Comparison of ENCODE assay signal across 8 cellular contexts in the genomic region with DNA sequence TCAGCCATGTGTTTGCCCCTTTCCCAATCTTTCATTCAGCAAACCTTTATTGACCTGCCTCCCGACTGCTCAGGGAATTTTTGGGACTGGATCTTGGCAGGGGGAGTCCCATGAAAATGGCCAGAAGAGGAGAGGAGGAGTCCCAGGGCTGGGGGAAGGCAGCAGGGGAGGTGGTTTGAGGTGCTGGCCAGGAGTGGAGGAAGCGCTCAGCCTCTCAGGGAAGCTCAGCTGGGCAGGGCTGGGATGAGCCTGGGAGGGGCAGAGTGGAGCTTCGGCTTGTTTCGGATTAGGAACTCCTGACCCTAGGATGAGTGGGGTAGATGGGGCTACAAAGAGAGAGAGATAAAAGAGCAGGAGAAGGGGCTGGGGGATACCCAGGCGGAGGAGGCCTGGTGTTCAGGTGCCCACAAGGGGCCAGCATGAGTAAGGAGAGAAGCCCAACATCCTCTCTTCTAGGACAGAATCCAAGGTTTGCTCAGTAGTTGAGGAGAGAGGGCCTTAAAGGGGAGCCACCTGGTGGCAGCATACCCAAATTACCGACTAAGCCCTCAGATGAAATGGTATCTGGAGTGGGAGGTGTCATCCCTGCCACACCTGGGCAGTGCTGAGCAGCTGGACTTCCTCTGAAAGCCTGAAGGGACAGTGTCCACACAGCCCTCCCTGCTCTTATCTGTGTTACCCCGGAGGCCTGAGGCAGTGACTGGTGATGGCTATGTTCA.
DNase-seq lines count a peak whose midpoint lies in the region; ATAC-seq, FAIRE-seq and TF ChIP-seq lines count a peak whose summit lies in the region.

No MANE protein-coding gene starts in this region.

- H3K4me1 Mint-ChIP-seq in CD8-positive, alpha-beta memory T cell: no peaks in the 10 kb centered on the region

- no peak overlapping the region for H3K27ac Mint-ChIP-seq in CD8-positive, alpha-beta memory T cell

- POLR2A ChIA-PET in CD8-positive, alpha-beta memory T cell (lab: Charles Lee): no interaction called here

- no peaks in the 10 kb centered on the region for H3K9me3 Mint-ChIP-seq in CD8-positive, alpha-beta memory T cell

- peaks cover 15 to 40% of the 10 kb centered on the region in 2 donors for H3K27me3 Mint-ChIP-seq in CD8-positive, alpha-beta memory T cell

- ATAC-seq in pancreas (peak; percentile 12 to 26 (median 20)), GM21619 (IDR thresholded peaks at IDR 0.05; ENCODE audit: unreplicated experiment) (no peak)

- H3K4me1 ChIP-seq in BE2C (no peaks in the 10 kb centered on the region), pancreas (peaks cover 0 to 3% (median 0%) of the 10 kb centered on the region in 3 donors)
- no peaks in the 10 kb centered on the region for H3K4me1 ChIP-seq in CD8-positive, alpha-beta memory T cell (ENCODE audit: insufficient read depth, low read length)

- H3K4me3 ChIP-seq in BE2C (ENCODE audit: low read depth, low read length): no peak overlapping the region
- no peak overlapping the region for H3K4me3 ChIP-seq in cardiac fibroblast (replicated peaks in 1 of 2; ENCODE audit: low read depth in 2 of 2, low read length in 2 of 2)
- no peak overlapping the region for H3K4me3 ChIP-seq in pancreas
- H3K4me3 ChIP-seq in CD8-positive, alpha-beta memory T cell (ENCODE audit: low read length): no peak overlapping the region

- H3K9me3 ChIP-seq in BE2C (no peaks in the 10 kb centered on the region), pancreas (no peaks in the 10 kb centered on the region)
- H3K9me3 ChIP-seq in CD8-positive, alpha-beta memory T cell (ENCODE audit: low read length): no peaks in the 10 kb centered on the region

- intact Hi-C loops in pancreas (cut with DNase I): no loop called here

- CTCF ChIA-PET in CD8-positive, alpha-beta memory T cell (lab: Charles Lee): no interaction called here

- H3K36me3 Mint-ChIP-seq in CD8-positive, alpha-beta memory T cell: no peaks in the 10 kb centered on the region

- WGBS in pancreas, 2 donors: 74 to 78% methylated on average over 7 of the region's 7 CpGs

- TF ChIP-seq POLR2A in GM12891 (IDR thresholded peaks at IDR 0.05; ENCODE audit: low read depth, low read length): no peak

- FAIRE-seq in GM12891 (lab: Jason Lieb, UNC) (peak; percentile 35), pancreas (lab: Jason Lieb, UNC) (no peak)

- H3K36me3 ChIP-seq in BE2C (no peaks in the 10 kb centered on the region), pancreas (no peaks in the 10 kb centered on the region)
- H3K36me3 ChIP-seq in CD8-positive, alpha-beta memory T cell (ENCODE audit: insufficient read depth, low read length): no peaks in the 10 kb centered on the region

- H3K27ac ChIP-seq in pancreas: no peak overlapping the region
- H3K27ac ChIP-seq in CD8-positive, alpha-beta memory T cell (ENCODE audit: low read depth, low read length): no peak overlapping the region

- DNase-seq in BE2C (no peak), GM12891 (ENCODE audit: insufficient read length, low spot score) (peak; percentile 52), NCI-H526 (lab: John Stamatoyannopoulos, UW) (peak; percentile 52 to 81), cardiac fibroblast (ENCODE audit: low read depth in 2 of 2) (peak; percentile 16 to 41), pancreas (peak in 3 of 6 donors; percentile 12 to 52 (median 24)), NCI-H1048 (lab: John Stamatoyannopoulos, UW) (no peak)
- no peak for DNase-seq in CD8-positive, alpha-beta memory T cell

- H3K4me3 Mint-ChIP-seq in CD8-positive, alpha-beta memory T cell: no peak overlapping the region

- TF ChIP-seq CTCF in BE2C (IDR thresholded peaks at IDR 0.05; ENCODE audit: low read depth, low read length): peak; percentile 54
- peak; percentile 42 for TF ChIP-seq CTCF in cardiac fibroblast (IDR thresholded peaks at IDR 0.05; ENCODE audit: low read depth, low read length)
- peak in 1 of 4 donors; percentile 29 for TF ChIP-seq CTCF in pancreas (IDR thresholded peaks at IDR 0.05)

- H3K27me3 ChIP-seq in BE2C (no peaks in the 10 kb centered on the region), pancreas (no peaks in the 10 kb centered on the region)
- peaks cover 3% of the 10 kb centered on the region for H3K27me3 ChIP-seq in CD8-positive, alpha-beta memory T cell (ENCODE audit: insufficient read depth, low read length, poor library complexity, severe bottlenecking)

TF ChIP-seq in GM12891, 5 proteins besides CTCF, POLR2A, EP300 and RAD21:
- TF ChIP-seq TAF1 (IDR thresholded peaks at IDR 0.05; ENCODE audit: low read depth, low read length) (no peak), POU2F2 (IDR thresholded peaks at IDR 0.05; ENCODE audit: low read depth, low read length) (no peak), PAX5 (IDR thresholded peaks at IDR 0.05; ENCODE audit: insufficient read depth, low read length, severe bottlenecking) (no peak), SPI1 (IDR thresholded peaks at IDR 0.05; ENCODE audit: low read depth, low read length) (no peak), POLR2AphosphoS5 (IDR thresholded peaks at IDR 0.05; ENCODE audit: low read depth, low read length) (no peak)

Comparison
In these comparisons a context has a peak if more than half of its experiments do, and no peak if none do; other contexts are left out.
1. DNase-seq: peak in GM12891 (single experiment), NCI-H526 (2 of 2) and cardiac fibroblast (2 of 2); none in BE2C (single experiment), NCI-H1048 (single experiment) and CD8-positive, alpha-beta memory T cell (0 of 5).